Comparison of ENCODE assay signal across 9 cellular contexts in the genomic region with DNA sequence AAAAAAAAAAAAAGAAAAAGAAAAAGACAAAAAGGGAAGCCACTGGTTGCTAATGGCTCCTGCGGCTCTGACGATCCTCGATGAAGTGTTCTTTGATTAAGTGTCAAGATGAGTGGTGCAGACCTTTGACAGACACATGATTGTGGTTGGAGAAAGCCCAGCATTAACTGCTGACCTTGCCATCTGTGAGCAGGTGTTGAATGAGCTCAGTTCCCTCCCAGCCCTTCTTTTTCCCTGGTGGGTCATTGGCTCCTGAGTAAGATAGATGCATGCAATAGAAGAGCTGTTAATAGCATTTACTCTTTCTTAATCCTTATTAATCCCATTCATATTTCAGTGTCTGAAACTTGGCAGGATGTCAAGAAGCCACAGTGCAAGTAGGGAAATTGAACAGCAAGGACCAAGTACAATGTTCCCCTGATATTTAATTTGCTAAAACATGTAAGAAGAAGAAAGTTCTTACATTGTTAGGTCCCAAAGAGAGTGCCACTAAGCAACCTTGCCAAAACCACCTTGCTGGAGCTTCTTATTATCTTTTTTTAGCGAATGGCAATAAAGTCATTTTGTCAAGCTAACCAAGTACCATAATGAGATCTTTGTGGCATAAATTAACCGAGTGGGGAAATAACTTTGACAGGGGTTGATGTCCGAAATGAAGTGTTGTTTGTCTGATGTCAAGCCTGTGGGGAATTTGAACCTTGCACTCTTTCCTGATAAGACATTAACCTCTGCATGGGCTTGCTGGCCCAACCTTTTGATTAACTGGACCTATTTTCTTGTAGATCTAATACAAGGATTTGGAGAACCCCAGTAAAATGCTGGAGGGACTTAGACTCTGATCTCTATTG.
DNase-seq lines count a peak whose midpoint lies in the region; ATAC-seq, FAIRE-seq and TF ChIP-seq lines count a peak whose summit lies in the region.
"Had no signal": no experiment of that assay in that cellular context is flagged by ENCODE, and none has a peak within 500 bp of the region (broad histone marks: within the 10 kb centered on the region; RNA-seq: fewer than 3 reads in every experiment).

No MANE protein-coding gene starts in this region.

- H3K9me3 Mint-ChIP-seq in activated naive CD8-positive, alpha-beta T cell treated with anti-CD3 and anti-CD28 coated beads, Interleukin-2, amount 50 U/mL, for 24 hours: no peaks in the 10 kb centered on the region
- H3K9me3 Mint-ChIP-seq in activated naive CD8-positive, alpha-beta T cell treated with anti-CD3 and anti-CD28 coated beads for 36 hours: no peaks in the 10 kb centered on the region
- H3K9me3 Mint-ChIP-seq in glutamatergic neuron (ENCODE audit: unreplicated experiment): peaks cover 3% of the 10 kb centered on the region

- H3K36me3 Mint-ChIP-seq in activated naive CD8-positive, alpha-beta T cell treated with anti-CD3 and anti-CD28 coated beads, Interleukin-2, amount 50 U/mL, for 24 hours (ENCODE audit: low read depth): peaks cover 2% of the 10 kb centered on the region
- H3K36me3 Mint-ChIP-seq in activated naive CD8-positive, alpha-beta T cell treated with anti-CD3 and anti-CD28 coated beads for 36 hours: no peaks in the 10 kb centered on the region
- no peaks in the 10 kb centered on the region for H3K36me3 Mint-ChIP-seq in glutamatergic neuron (ENCODE audit: unreplicated experiment)

- no peaks in the 10 kb centered on the region for H3K27me3 Mint-ChIP-seq in activated naive CD8-positive, alpha-beta T cell treated with anti-CD3 and anti-CD28 coated beads, Interleukin-2, amount 50 U/mL, for 24 hours
- H3K27me3 Mint-ChIP-seq in activated naive CD8-positive, alpha-beta T cell treated with anti-CD3 and anti-CD28 coated beads for 36 hours: no peaks in the 10 kb centered on the region
- H3K27me3 Mint-ChIP-seq in glutamatergic neuron (ENCODE audit: unreplicated experiment): peaks cover 5% of the 10 kb centered on the region

- H3K4me3 Mint-ChIP-seq in activated naive CD8-positive, alpha-beta T cell treated with anti-CD3 and anti-CD28 coated beads, Interleukin-2, amount 50 U/mL, for 24 hours: no peak overlapping the region
- H3K4me3 Mint-ChIP-seq in activated naive CD8-positive, alpha-beta T cell treated with anti-CD3 and anti-CD28 coated beads for 36 hours: no peak overlapping the region
- peak overlapping the region; percentile 48 for H3K4me3 Mint-ChIP-seq in glutamatergic neuron (ENCODE audit: unreplicated experiment)

- TF ChIP-seq CTCF in glutamatergic neuron (IDR thresholded peaks at IDR 0.05; ENCODE audit: partially characterized antibody, unreplicated experiment): no peak

- H3K4me1 Mint-ChIP-seq in activated naive CD8-positive, alpha-beta T cell treated with anti-CD3 and anti-CD28 coated beads, Interleukin-2, amount 50 U/mL, for 24 hours: peaks cover 81% of the 10 kb centered on the region
- peaks cover 35% of the 10 kb centered on the region for H3K4me1 Mint-ChIP-seq in activated naive CD8-positive, alpha-beta T cell treated with anti-CD3 and anti-CD28 coated beads for 36 hours
- peaks cover 6% of the 10 kb centered on the region for H3K4me1 Mint-ChIP-seq in glutamatergic neuron (ENCODE audit: low read depth, unreplicated experiment)

- peak overlapping the region; percentile 55 for H3K27ac Mint-ChIP-seq in activated naive CD8-positive, alpha-beta T cell treated with anti-CD3 and anti-CD28 coated beads, Interleukin-2, amount 50 U/mL, for 24 hours
- H3K27ac Mint-ChIP-seq in activated naive CD8-positive, alpha-beta T cell treated with anti-CD3 and anti-CD28 coated beads for 36 hours: no peak overlapping the region
- H3K27ac Mint-ChIP-seq in glutamatergic neuron (ENCODE audit: unreplicated experiment): peak overlapping the region; percentile 84

- ATAC-seq in activated naive CD8-positive, alpha-beta T cell treated with anti-CD3 and anti-CD28 coated beads, Interleukin-2, amount 50 U/mL, for 24 hours: no peak
- no peak for ATAC-seq in GM21619 (IDR thresholded peaks at IDR 0.05; ENCODE audit: unreplicated experiment)
- ATAC-seq: foreskin keratinocyte had no signal

- FAIRE-seq in urothelium cell line (lab: Jason Lieb, UNC): no peak

- no peak for DNase-seq in activated naive CD8-positive, alpha-beta T cell treated with anti-CD3 and anti-CD28 coated beads, Interleukin-2, amount 50 U/mL, for 24 hours
- DNase-seq in activated naive CD8-positive, alpha-beta T cell treated with anti-CD3 and anti-CD28 coated beads for 36 hours: no peak
- peak; percentile 98 for DNase-seq in NCI-H82 (lab: John Stamatoyannopoulos, UW)
- peak; percentile 48 for DNase-seq in glutamatergic neuron
- DNase-seq in urothelium cell line (ENCODE audit: low spot score): peak; percentile 32
- no peak for DNase-seq in NK-92 treated with Interleukin-12 subunit alpha and Interleukin-12 subunit beta, amount 100 ng/mL, for 24 hours (lab: John Stamatoyannopoulos, UW)
- DNase-seq in GOT3 (lab: John Stamatoyannopoulos, UW): no peak

Comparison
In these comparisons a context has a peak if more than half of its experiments do, and no peak if none do; other contexts are left out.
1. DNase-seq: peak in NCI-H82 (single experiment), glutamatergic neuron (single experiment) and urothelium cell line (single experiment); none in activated naive CD8-positive, alpha-beta T cell treated with anti-CD3 and anti-CD28 coated beads, Interleukin-2, amount 50 U/mL, for 24 hours (single experiment), activated naive CD8-positive, alpha-beta T cell treated with anti-CD3 and anti-CD28 coated beads for 36 hours (single experiment), NK-92 treated with Interleukin-12 subunit alpha and Interleukin-12 subunit beta, amount 100 ng/mL, for 24 hours (single experiment) and GOT3 (single experiment).